1 cellular context compared by ENCODE assay signal in genomic region chr15:86677316-86677715, GRCh38.
TF ChIP-seq lines count a peak whose summit lies in the region.

No MANE protein-coding gene starts in this region.

TF ChIP-seq in WTC11, 78 proteins besides CTCF, POLR2A, EP300 and RAD21 (continued from another document):
- TF ChIP-seq PRDM15 (CRISPR knock-in tag; IDR thresholded peaks at IDR 0.05), result no peak
- TF ChIP-seq ATF1 (CRISPR knock-in tag; IDR thresholded peaks at IDR 0.05), result no peak
- no peak for TF ChIP-seq PREB (CRISPR knock-in tag; IDR thresholded peaks at IDR 0.05; ENCODE audit: borderline replicate concordance)
- no peak for TF ChIP-seq NR3C1 (CRISPR knock-in tag; conservative IDR thresholded peaks at IDR 0.05; ENCODE audit: low read depth)
- TF ChIP-seq CREB1 (CRISPR knock-in tag; IDR thresholded peaks at IDR 0.05), result no peak
- TF ChIP-seq NFYB (CRISPR knock-in tag; conservative IDR thresholded peaks at IDR 0.05; ENCODE audit: low read depth), result no peak
- no peak for TF ChIP-seq FOXP1 (CRISPR knock-in tag; IDR thresholded peaks at IDR 0.05; ENCODE audit: borderline replicate concordance)
- TF ChIP-seq FOXJ3 (CRISPR knock-in tag; IDR thresholded peaks at IDR 0.05; ENCODE audit: borderline replicate concordance), result no peak
- TF ChIP-seq NR1H2 (CRISPR knock-in tag; IDR thresholded peaks at IDR 0.05), result no peak
- TF ChIP-seq KAT7 (CRISPR knock-in tag; IDR thresholded peaks at IDR 0.05; ENCODE audit: borderline replicate concordance), result no peak
- TF ChIP-seq ZBTB43 (CRISPR knock-in tag; IDR thresholded peaks at IDR 0.05), result no peak
- TF ChIP-seq IRF1 (CRISPR knock-in tag; IDR thresholded peaks at IDR 0.05), result no peak
- no peak for TF ChIP-seq ZNF317 (CRISPR knock-in tag; IDR thresholded peaks at IDR 0.05; ENCODE audit: borderline replicate concordance, low read depth)
